13 cellular contexts compared by ENCODE assay signal in genomic region chr7:38424750-38425463, GRCh38.
A peak's percentile ranks its signal among the peaks of the same experiment; 100 is the strongest.
DNase-seq lines count a peak whose midpoint lies in the region; ATAC-seq, FAIRE-seq and TF ChIP-seq lines count a peak whose summit lies in the region.
"Had no signal": no experiment of that assay in that cellular context is flagged by ENCODE, and none has a peak within 500 bp of the region (broad histone marks: within the 10 kb centered on the region; RNA-seq: fewer than 3 reads in every experiment).

No MANE protein-coding gene starts in this region.

- no peaks in the 10 kb centered on the region for H3K9me1 ChIP-seq in K562 (ENCODE audit: control insufficient read depth, insufficient read depth, low read length)

- TF ChIP-seq POLR2A in K562 (conservative IDR thresholded peaks at IDR 0.05) = no peak
- TF ChIP-seq POLR2A in sigmoid colon (IDR thresholded peaks at IDR 0.05) = no peak

- 0% methylated on average over 3 of the region's 3 CpGs for WGBS in K562 (ENCODE audit: insufficient coverage, low coverage, missing lambda C conversion rate)
- WGBS in sigmoid colon, 2 donors = 39 to 81% methylated on average over 3 of the region's 3 CpGs

- POLR2A ChIA-PET in K562 (lab: Yijun Ruan, JAX) = no interaction called here

- intact Hi-C loops in K562 (cut with micrococcal nuclease) (no loop called here), sigmoid colon (cut with DNase I) (no loop called here)

- H3K4me3 ChIP-seq in LNCaP clone FGC (ENCODE audit: low read depth, low read length) (no peak overlapping the region), K562 (no peak overlapping the region), sigmoid colon (no peak overlapping the region)
- H3K4me3 ChIP-seq: breast epithelium, GM12878, pancreas, transverse colon had no signal

- no peak overlapping the region for H3K27ac Mint-ChIP-seq in activated CD8-positive, alpha-beta memory T cell treated with anti-CD3 and anti-CD28 coated beads, Interleukin-2, amount 10 ng/mL, durations not matched to agents 7 days and 5 days
- peak overlapping the region; percentile 56 for H3K27ac Mint-ChIP-seq in stimulated activated effector memory CD8-positive, alpha-beta T cell treated with anti-CD3 and anti-CD28 coated beads, Interleukin-12 subunit alpha, Interleukin-12 subunit beta, amount 100 ng/mL, for 72 hours

- TF ChIP-seq EP300 in K562 (IDR thresholded peaks at IDR 0.05; ENCODE audit: low read length) = no peak
- no peak for TF ChIP-seq EP300 in sigmoid colon (IDR thresholded peaks at IDR 0.05)

- peak in 1 of 2 experiments; percentile 22; a peak in 1 of 4 replicates for TF ChIP-seq RAD21 in K562 (CRISPR knock-in tag; conservative IDR thresholded peaks at IDR 0.05 in 1 of 2, IDR thresholded peaks at IDR 0.05 in 1 of 2)

- H3K4me1 Mint-ChIP-seq in activated CD8-positive, alpha-beta memory T cell treated with anti-CD3 and anti-CD28 coated beads, Interleukin-2, amount 10 ng/mL, durations not matched to agents 7 days and 5 days = peaks cover 29% of the 10 kb centered on the region
- peaks cover 27% of the 10 kb centered on the region for H3K4me1 Mint-ChIP-seq in stimulated activated effector memory CD8-positive, alpha-beta T cell treated with anti-CD3 and anti-CD28 coated beads, Interleukin-12 subunit alpha, Interleukin-12 subunit beta, amount 100 ng/mL, for 72 hours

- no peaks in the 10 kb centered on the region for H3K27me3 Mint-ChIP-seq in activated CD8-positive, alpha-beta memory T cell treated with anti-CD3 and anti-CD28 coated beads, Interleukin-2, amount 10 ng/mL, durations not matched to agents 7 days and 5 days

- H3K27ac ChIP-seq in K562 (ENCODE audit: extremely low read depth, low read depth, low read length) (no peak overlapping the region), sigmoid colon (no peak overlapping the region)
- H3K27ac ChIP-seq: breast epithelium, pancreas, transverse colon had no signal

- H3K9me3 Mint-ChIP-seq in activated CD8-positive, alpha-beta memory T cell treated with anti-CD3 and anti-CD28 coated beads, Interleukin-2, amount 10 ng/mL, durations not matched to agents 7 days and 5 days (ENCODE audit: low read depth) = peaks cover 4% of the 10 kb centered on the region
- H3K9me3 Mint-ChIP-seq in stimulated activated effector memory CD8-positive, alpha-beta T cell treated with anti-CD3 and anti-CD28 coated beads, Interleukin-12 subunit alpha, Interleukin-12 subunit beta, amount 100 ng/mL, for 72 hours = peaks cover 3% of the 10 kb centered on the region

- H3K36me3 Mint-ChIP-seq in activated CD8-positive, alpha-beta memory T cell treated with anti-CD3 and anti-CD28 coated beads, Interleukin-2, amount 10 ng/mL, durations not matched to agents 7 days and 5 days = no peaks in the 10 kb centered on the region
- no peaks in the 10 kb centered on the region for H3K36me3 Mint-ChIP-seq in stimulated activated effector memory CD8-positive, alpha-beta T cell treated with anti-CD3 and anti-CD28 coated beads, Interleukin-12 subunit alpha, Interleukin-12 subunit beta, amount 100 ng/mL, for 72 hours

- CTCF ChIA-PET in activated CD8-positive, alpha-beta memory T cell treated with anti-CD3 and anti-CD28 coated beads, Interleukin-2, amount 10 ng/mL, durations not matched to agents 7 days and 5 days (lab: Charles Lee) = interaction anchor here (0.7 to 1.1 kb wide), 2 partner anchors 36 to 64 kb away, joined by 3 to 4 read pairs; no protein-coding TSS in a partner anchor
- CTCF ChIA-PET in K562 (lab: Yijun Ruan, JAX; ENCODE audit: low intra/inter-chr PET ratio) = no interaction called here

- H3K79me2 ChIP-seq in K562 (ENCODE audit: control insufficient read depth, insufficient read depth, low read length) = no peaks in the 10 kb centered on the region

- in situ Hi-C loops in K562 (cut with MboI) = loop anchor here (25.0 kb wide), 1 partner anchor 1087 kb away; no protein-coding TSS in a partner anchor

- no peaks in the 10 kb centered on the region; a peak in 1 of 5 replicates for H3K27me3 ChIP-seq in K562 (ENCODE audit: control insufficient read depth in 2 of 2, insufficient read depth in 2 of 2, low read length in 2 of 2)
- no peaks in the 10 kb centered on the region for H3K27me3 ChIP-seq in sigmoid colon
- H3K27me3 ChIP-seq: breast epithelium, pancreas, transverse colon had no signal

- no peaks in the 10 kb centered on the region for H4K20me1 ChIP-seq in K562 (replicated peaks; ENCODE audit: control insufficient read depth, insufficient read depth, low read length)

- H3K9me3 ChIP-seq in K562 (replicated peaks; ENCODE audit: control insufficient read depth, insufficient read depth, low read depth, low read length) (no peaks in the 10 kb centered on the region), sigmoid colon (no peaks in the 10 kb centered on the region)
- H3K9me3 ChIP-seq: breast epithelium, pancreas, transverse colon had no signal

- TF ChIP-seq CTCF in LNCaP clone FGC (IDR thresholded peaks at IDR 0.05; ENCODE audit: control insufficient read depth, extremely low read depth, insufficient read depth) (peak; percentile 46), K562 (IDR thresholded peaks at IDR 0.05 in 2 of 3, conservative IDR thresholded peaks at IDR 0.05 in 1 of 3; ENCODE audit: insufficient read depth in 2 of 3, low read depth in 1 of 3, low read length in 3 of 3) (peak in 2 of 3 experiments; percentile 11 to 17; a peak in 1 of 6 replicates), sigmoid colon (IDR thresholded peaks at IDR 0.05) (no peak)

- H3K4me2 ChIP-seq in K562 (ENCODE audit: insufficient read depth, low read length) = no peak overlapping the region

- DNase-seq in activated CD8-positive, alpha-beta memory T cell treated with anti-CD3 and anti-CD28 coated beads, Interleukin-2, amount 10 ng/mL, durations not matched to agents 7 days and 5 days = no peak
- DNase-seq in activated CD8-positive, alpha-beta memory T cell treated with anti-CD3 and anti-CD28 coated beads, Interleukin-2, amount 50 U/mL, for 4 hours = no peak
- DNase-seq in LNCaP clone FGC (ENCODE audit: low read depth) (no peak), K562 (ENCODE audit: extremely low read depth in 1 of 4, low spot score in 3 of 4) (no peak), midbrain (lab: John Stamatoyannopoulos, UW) (no peak), sigmoid colon (no peak)
- DNase-seq in stimulated activated effector memory CD8-positive, alpha-beta T cell treated with anti-CD3 and anti-CD28 coated beads, Interleukin-12 subunit alpha, Interleukin-12 subunit beta, amount 100 ng/mL, for 72 hours (ENCODE audit: low spot score in 2 of 2) = no peak
- DNase-seq in central memory CD4-positive, alpha-beta T cell = no peak
- DNase-seq: NCI-H187 treated with DMSO at 0.1 percent for 48 hours, pancreas, transverse colon had no signal

- H3K36me3 ChIP-seq in K562 (ENCODE audit: control insufficient read depth, insufficient read depth, low read length) (no peaks in the 10 kb centered on the region), sigmoid colon (no peaks in the 10 kb centered on the region)
- H3K36me3 ChIP-seq: breast epithelium, pancreas, transverse colon had no signal

- peak; percentile 45 for ATAC-seq in activated CD8-positive, alpha-beta memory T cell treated with anti-CD3 and anti-CD28 coated beads, Interleukin-2, amount 10 ng/mL, durations not matched to agents 7 days and 5 days
- ATAC-seq in K562 = no peak
- peak; percentile 71 for ATAC-seq in stimulated activated effector memory CD8-positive, alpha-beta T cell treated with anti-CD3 and anti-CD28 coated beads, Interleukin-12 subunit alpha, Interleukin-12 subunit beta, amount 100 ng/mL, for 72 hours
- ATAC-seq: pancreas had no signal

- no peak overlapping the region for H3K9ac ChIP-seq in K562 (ENCODE audit: insufficient read depth in 1 of 2, low read depth in 2 of 2, low read length in 2 of 2)

- H2AFZ ChIP-seq in K562 (ENCODE audit: low read depth, low read length) = no peak overlapping the region

- no peak for FAIRE-seq in K562 (lab: Jason Lieb, UNC)
- FAIRE-seq: GM12878, pancreas had no signal

- no TSS peak for BruUV-seq in K562 (replicated peaks; lab: Mats Ljungman, UMichigan)

- no peak overlapping the region for H3K4me3 Mint-ChIP-seq in activated CD8-positive, alpha-beta memory T cell treated with anti-CD3 and anti-CD28 coated beads, Interleukin-2, amount 10 ng/mL, durations not matched to agents 7 days and 5 days
- H3K4me3 Mint-ChIP-seq in stimulated activated effector memory CD8-positive, alpha-beta T cell treated with anti-CD3 and anti-CD28 coated beads, Interleukin-12 subunit alpha, Interleukin-12 subunit beta, amount 100 ng/mL, for 72 hours = no peak overlapping the region

- H3K4me1 ChIP-seq in K562 (replicated peaks in 1 of 2; ENCODE audit: control insufficient read depth in 2 of 2, insufficient read depth in 2 of 2, low read length in 2 of 2) (no peaks in the 10 kb centered on the region), sigmoid colon (peaks cover 0 to 15% (median 1%) of the 10 kb centered on the region in 4 donors)
- H3K4me1 ChIP-seq: breast epithelium, pancreas, transverse colon had no signal

TF ChIP-seq in K562, 482 proteins besides CTCF, POLR2A, EP300 and RAD21 (continues in another document):
- TF ChIP-seq CSDE1 (IDR thresholded peaks at IDR 0.05) = no peak
- TF ChIP-seq MTF1 (CRISPR knock-in tag; IDR thresholded peaks at IDR 0.05; ENCODE audit: borderline replicate concordance) = no peak
- TF ChIP-seq NCOA2 (IDR thresholded peaks at IDR 0.05; ENCODE audit: partially characterized antibody in 2 of 2) = no peak
- TF ChIP-seq HINFP (tag; conservative IDR thresholded peaks at IDR 0.05; ENCODE audit: low read depth) = no peak
- no peak for TF ChIP-seq TARDBP (IDR thresholded peaks at IDR 0.05)
- TF ChIP-seq ELF1 (tag; IDR thresholded peaks at IDR 0.05) = no peak
- no peak for TF ChIP-seq ZNF707 (CRISPR knock-in tag; conservative IDR thresholded peaks at IDR 0.05)
- TF ChIP-seq NCOA1 (IDR thresholded peaks at IDR 0.05; ENCODE audit: low read depth) = no peak

Comparison
In these comparisons a context has a peak if more than half of its experiments do, and no peak if none do; other contexts are left out.
1. CTCF ChIP-seq: peak in LNCaP clone FGC (single experiment) and K562 (2 of 3); none in sigmoid colon (0 of 4).